Comparison of ENCODE assay signal across 22 cellular contexts in genomic region chrX:17668929-17669328, GRCh38.
DNase-seq lines count a peak whose midpoint lies in the region; ATAC-seq and TF ChIP-seq lines count a peak whose summit lies in the region.
"Had no signal": no experiment of that assay in that cellular context is flagged by ENCODE, and none has a peak within 500 bp of the region (broad histone marks: within the 10 kb centered on the region; RNA-seq: fewer than 3 reads in every experiment).

No MANE protein-coding gene starts in this region.

- H3K27me3 ChIP-seq in spleen (replicated peaks in 1 of 7): no peaks in the 10 kb centered on the region

- H3K36me3 Mint-ChIP-seq in activated CD8-positive, alpha-beta memory T cell treated with anti-CD3 and anti-CD28 coated beads, Interleukin-2, amount 10 ng/mL, durations not matched to agents 7 days and 5 days: no peaks in the 10 kb centered on the region
- H3K36me3 Mint-ChIP-seq in activated naive CD8-positive, alpha-beta T cell treated with anti-CD3 and anti-CD28 coated beads, Interleukin-2, amount 50 U/mL, for 24 hours (ENCODE audit: low read depth): no peaks in the 10 kb centered on the region
- peaks cover 25% of the 10 kb centered on the region for H3K36me3 Mint-ChIP-seq in activated naive CD8-positive, alpha-beta T cell treated with anti-CD3 and anti-CD28 coated beads for 36 hours
- H3K36me3 Mint-ChIP-seq in activated T-helper 17 cell treated with anti-CD3 and anti-CD28 coated beads, Interleukin-2, amount 50 U/mL, for 72 hours (ENCODE audit: low read depth): no peaks in the 10 kb centered on the region

- H3K36me3 ChIP-seq in spleen: no peaks in the 10 kb centered on the region
- H3K36me3 ChIP-seq: BLaER1 treated with 17β-estradiol and CSF1 and Interleukin-3, amounts not matched to agents 10 nM and 100 nM had no signal

- peak overlapping the region; percentile 74 for H3K27ac Mint-ChIP-seq in activated CD8-positive, alpha-beta memory T cell treated with anti-CD3 and anti-CD28 coated beads, Interleukin-2, amount 10 ng/mL, durations not matched to agents 7 days and 5 days
- H3K27ac Mint-ChIP-seq in activated naive CD8-positive, alpha-beta T cell treated with anti-CD3 and anti-CD28 coated beads, Interleukin-2, amount 50 U/mL, for 24 hours: peak overlapping the region; percentile 32
- H3K27ac Mint-ChIP-seq in activated naive CD8-positive, alpha-beta T cell treated with anti-CD3 and anti-CD28 coated beads for 36 hours: no peak overlapping the region
- peak overlapping the region; percentile 73 for H3K27ac Mint-ChIP-seq in activated T-helper 17 cell treated with anti-CD3 and anti-CD28 coated beads, Interleukin-2, amount 50 U/mL, for 72 hours
- peak overlapping the region in 1 of 2 donors; percentile 88 for H3K27ac Mint-ChIP-seq in stimulated activated naive CD8-positive, alpha-beta T cell treated with anti-CD3 and anti-CD28 coated beads, Interleukin-15, amount 100 ng/mL, for 72 hours
- H3K27ac Mint-ChIP-seq: CD4-positive, alpha-beta T cell had no signal

- no peak overlapping the region for H3K4me3 ChIP-seq in spleen
- H3K4me3 ChIP-seq: A549; BLaER1 treated with 17β-estradiol and CSF1 and Interleukin-3, amounts not matched to agents 10 nM and 100 nM; PC-9 had no signal

- no peak for DNase-seq in activated CD8-positive, alpha-beta memory T cell treated with anti-CD3 and anti-CD28 coated beads, Interleukin-2, amount 10 ng/mL, durations not matched to agents 7 days and 5 days
- DNase-seq in activated CD8-positive, alpha-beta memory T cell treated with anti-CD3 and anti-CD28 coated beads for 24 hours: no peak
- DNase-seq in activated naive CD8-positive, alpha-beta T cell treated with anti-CD3 and anti-CD28 coated beads, Interleukin-2, amount 50 U/mL, for 24 hours: no peak
- no peak for DNase-seq in activated naive CD8-positive, alpha-beta T cell treated with anti-CD3 and anti-CD28 coated beads for 36 hours
- no peak for DNase-seq in stimulated activated naive CD8-positive, alpha-beta T cell treated with anti-CD3 and anti-CD28 coated beads, Interleukin-15, amount 100 ng/mL, for 72 hours
- no peak for DNase-seq in putamen (ENCODE audit: low spot score)
- DNase-seq in spleen: no peak
- DNase-seq: AML-193; CD4-positive, alpha-beta T cell; COR-L47; DMS53; NCI-H1092; NCI-H1417 treated with DMSO at 0.1 percent for 48 hours; NCI-H1694 treated with DMSO at 0.1 percent for 48 hours; NCI-H2081; NCI-H2227 treated with DMSO at 0.1 percent for 48 hours; NCI-H526 treated with DMSO at 0.1 percent for 48 hours; PC-9 had no signal

- H3K9me3 ChIP-seq in spleen: no peaks in the 10 kb centered on the region
- H3K9me3 ChIP-seq: A549 had no signal

- TF ChIP-seq POLR2A in spleen (IDR thresholded peaks at IDR 0.05): no peak

- TF ChIP-seq CTCF in spleen (IDR thresholded peaks at IDR 0.05 in 8 of 11, conservative IDR thresholded peaks at IDR 0.05 in 3 of 11): no peak

- no peaks in the 10 kb centered on the region for H3K4me1 ChIP-seq in spleen
- H3K4me1 ChIP-seq: BLaER1 treated with 17β-estradiol and CSF1 and Interleukin-3, amounts not matched to agents 10 nM and 100 nM had no signal

- intact Hi-C loops in spleen (cut with DNase I; ENCODE audit: low total_unique reads): no loop called here

- H3K27me3 Mint-ChIP-seq in activated CD8-positive, alpha-beta memory T cell treated with anti-CD3 and anti-CD28 coated beads, Interleukin-2, amount 10 ng/mL, durations not matched to agents 7 days and 5 days: no peaks in the 10 kb centered on the region
- no peaks in the 10 kb centered on the region for H3K27me3 Mint-ChIP-seq in activated naive CD8-positive, alpha-beta T cell treated with anti-CD3 and anti-CD28 coated beads, Interleukin-2, amount 50 U/mL, for 24 hours
- peaks cover 6% of the 10 kb centered on the region for H3K27me3 Mint-ChIP-seq in activated naive CD8-positive, alpha-beta T cell treated with anti-CD3 and anti-CD28 coated beads for 36 hours
- peaks cover 4% of the 10 kb centered on the region for H3K27me3 Mint-ChIP-seq in activated T-helper 17 cell treated with anti-CD3 and anti-CD28 coated beads, Interleukin-2, amount 50 U/mL, for 72 hours
- no peaks in the 10 kb centered on the region for H3K27me3 Mint-ChIP-seq in stimulated activated naive CD8-positive, alpha-beta T cell treated with anti-CD3 and anti-CD28 coated beads, Interleukin-15, amount 100 ng/mL, for 72 hours
- H3K27me3 Mint-ChIP-seq: CD4-positive, alpha-beta T cell had no signal

- H3K27ac ChIP-seq in spleen: no peak overlapping the region
- H3K27ac ChIP-seq: A549; BLaER1 treated with 17β-estradiol and CSF1 and Interleukin-3, amounts not matched to agents 10 nM and 100 nM; PC-9 had no signal

- ATAC-seq in activated CD8-positive, alpha-beta memory T cell treated with anti-CD3 and anti-CD28 coated beads, Interleukin-2, amount 10 ng/mL, durations not matched to agents 7 days and 5 days: peak; percentile 39
- ATAC-seq in activated naive CD8-positive, alpha-beta T cell treated with anti-CD3 and anti-CD28 coated beads, Interleukin-2, amount 50 U/mL, for 24 hours: no peak
- peak; percentile 95 for ATAC-seq in activated T-helper 17 cell treated with anti-CD3 and anti-CD28 coated beads, Interleukin-2, amount 50 U/mL, for 72 hours (replicated peaks)
- ATAC-seq in stimulated activated naive CD8-positive, alpha-beta T cell treated with anti-CD3 and anti-CD28 coated beads, Interleukin-15, amount 100 ng/mL, for 72 hours: peak; percentile 90
- ATAC-seq: A549, Right ventricle myocardium inferior had no signal

- 49 to 83% (median 78%) methylated on average over 4 of the region's 4 CpGs for WGBS in spleen, 5 donors

- no peaks in the 10 kb centered on the region for H3K9me3 Mint-ChIP-seq in activated CD8-positive, alpha-beta memory T cell treated with anti-CD3 and anti-CD28 coated beads, Interleukin-2, amount 10 ng/mL, durations not matched to agents 7 days and 5 days (ENCODE audit: low read depth)
- no peaks in the 10 kb centered on the region for H3K9me3 Mint-ChIP-seq in activated naive CD8-positive, alpha-beta T cell treated with anti-CD3 and anti-CD28 coated beads, Interleukin-2, amount 50 U/mL, for 24 hours
- no peaks in the 10 kb centered on the region for H3K9me3 Mint-ChIP-seq in activated naive CD8-positive, alpha-beta T cell treated with anti-CD3 and anti-CD28 coated beads for 36 hours
- H3K9me3 Mint-ChIP-seq in activated T-helper 17 cell treated with anti-CD3 and anti-CD28 coated beads, Interleukin-2, amount 50 U/mL, for 72 hours: no peaks in the 10 kb centered on the region
- peaks cover 0 to 5% of the 10 kb centered on the region in 2 donors for H3K9me3 Mint-ChIP-seq in stimulated activated naive CD8-positive, alpha-beta T cell treated with anti-CD3 and anti-CD28 coated beads, Interleukin-15, amount 100 ng/mL, for 72 hours
- H3K9me3 Mint-ChIP-seq: CD4-positive, alpha-beta T cell had no signal

- H3K4me1 Mint-ChIP-seq in activated CD8-positive, alpha-beta memory T cell treated with anti-CD3 and anti-CD28 coated beads, Interleukin-2, amount 10 ng/mL, durations not matched to agents 7 days and 5 days: peaks cover 9% of the 10 kb centered on the region
- H3K4me1 Mint-ChIP-seq in activated naive CD8-positive, alpha-beta T cell treated with anti-CD3 and anti-CD28 coated beads, Interleukin-2, amount 50 U/mL, for 24 hours: peaks cover 5% of the 10 kb centered on the region
- peaks cover 13% of the 10 kb centered on the region for H3K4me1 Mint-ChIP-seq in activated naive CD8-positive, alpha-beta T cell treated with anti-CD3 and anti-CD28 coated beads for 36 hours
- peaks cover 4% of the 10 kb centered on the region for H3K4me1 Mint-ChIP-seq in activated T-helper 17 cell treated with anti-CD3 and anti-CD28 coated beads, Interleukin-2, amount 50 U/mL, for 72 hours
- peaks cover 40% of the 10 kb centered on the region for H3K4me1 Mint-ChIP-seq in stimulated activated naive CD8-positive, alpha-beta T cell treated with anti-CD3 and anti-CD28 coated beads, Interleukin-15, amount 100 ng/mL, for 72 hours

- CTCF ChIA-PET in activated CD8-positive, alpha-beta memory T cell treated with anti-CD3 and anti-CD28 coated beads, Interleukin-2, amount 10 ng/mL, durations not matched to agents 7 days and 5 days (lab: Charles Lee): no interaction called here

- H3K4me3 Mint-ChIP-seq in activated CD8-positive, alpha-beta memory T cell treated with anti-CD3 and anti-CD28 coated beads, Interleukin-2, amount 10 ng/mL, durations not matched to agents 7 days and 5 days: no peak overlapping the region
- no peak overlapping the region for H3K4me3 Mint-ChIP-seq in activated naive CD8-positive, alpha-beta T cell treated with anti-CD3 and anti-CD28 coated beads, Interleukin-2, amount 50 U/mL, for 24 hours
- H3K4me3 Mint-ChIP-seq in activated naive CD8-positive, alpha-beta T cell treated with anti-CD3 and anti-CD28 coated beads for 36 hours: no peak overlapping the region
- peak overlapping the region; percentile 13 for H3K4me3 Mint-ChIP-seq in activated T-helper 17 cell treated with anti-CD3 and anti-CD28 coated beads, Interleukin-2, amount 50 U/mL, for 72 hours
- H3K4me3 Mint-ChIP-seq in stimulated activated naive CD8-positive, alpha-beta T cell treated with anti-CD3 and anti-CD28 coated beads, Interleukin-15, amount 100 ng/mL, for 72 hours: no peak overlapping the region
- H3K4me3 Mint-ChIP-seq: CD4-positive, alpha-beta T cell had no signal
